Comparison of ENCODE assay signal across 1 cellular context in the genomic region with DNA sequence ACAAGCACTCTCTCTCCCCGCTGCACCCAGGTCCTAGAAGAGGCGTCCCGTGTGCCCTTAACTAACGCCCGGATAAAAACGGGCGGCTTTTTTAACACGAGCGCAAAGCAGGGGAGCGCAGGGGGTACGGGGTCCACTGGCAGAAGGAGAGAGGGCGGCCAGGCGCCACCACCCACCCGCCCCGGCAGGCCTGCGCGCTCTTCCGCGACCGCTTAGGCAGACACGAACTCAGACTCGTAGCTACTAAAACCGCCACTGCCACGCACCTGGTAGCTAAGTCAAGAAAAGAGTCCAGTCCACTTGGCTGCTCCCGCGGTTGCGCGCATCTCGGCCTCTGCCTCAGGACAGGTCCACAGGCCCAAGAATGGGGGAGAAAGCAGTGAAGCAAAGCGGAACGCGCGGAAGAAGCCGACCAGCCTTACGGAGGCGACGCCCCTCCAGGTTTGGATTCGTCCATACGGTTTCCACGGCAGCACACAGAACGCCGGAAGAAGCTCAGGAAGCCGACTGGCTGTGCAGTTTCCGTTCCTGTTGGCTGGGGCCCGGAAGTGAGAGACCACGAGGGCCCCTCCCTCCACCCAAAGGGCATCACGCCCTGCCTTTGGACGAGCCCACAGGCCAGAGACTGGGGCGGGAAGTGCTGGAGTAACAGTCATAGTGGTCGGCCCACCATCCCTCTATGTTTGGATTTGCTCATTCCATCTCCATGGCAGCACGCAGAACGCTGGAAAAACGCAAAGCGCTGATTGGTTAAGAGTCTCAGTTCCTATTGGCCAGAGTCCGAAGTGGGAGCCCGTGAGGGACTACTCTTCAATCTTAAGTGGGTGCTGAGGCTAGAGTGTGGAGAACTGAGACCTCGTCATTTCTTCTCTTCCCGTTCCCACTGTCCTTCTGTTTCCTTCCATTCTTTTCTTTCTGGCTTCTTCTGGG.
A peak's percentile ranks its signal among the peaks of the same experiment; 100 is the strongest.
TF ChIP-seq lines count a peak whose summit lies in the region.

A gene (minus strand): TSS at position 354 of the 930 bp plus-strand sequence. CDS start 7,344 bp downstream, outside the sequence.

TF ChIP-seq in HepG2, 621 proteins besides CTCF, POLR2A, EP300 and RAD21 (continued from another document and continues in another):
- TF ChIP-seq HNRNPLL (IDR thresholded peaks at IDR 0.05; ENCODE audit: low read depth, low read length, poor library complexity, severe bottlenecking) (peak; percentile 78), ZBTB20 (CRISPR knock-in tag; IDR thresholded peaks at IDR 0.05; ENCODE audit: borderline replicate concordance, low read depth) (no peak), GTF2F1 (IDR thresholded peaks at IDR 0.05; ENCODE audit: low read length) (no peak), RBM39 (IDR thresholded peaks at IDR 0.05; ENCODE audit: low read depth, low read length, poor library complexity, severe bottlenecking) (no peak), RFX1 (IDR thresholded peaks at IDR 0.05) (peak; percentile 98), ZNF557 (CRISPR knock-in tag; IDR thresholded peaks at IDR 0.05) (no peak), ZNF547 (CRISPR knock-in tag; IDR thresholded peaks at IDR 0.05) (peak; percentile 41; the same call in 1 of the 2 replicates), PAWR (CRISPR knock-in tag; IDR thresholded peaks at IDR 0.05; ENCODE audit: borderline replicate concordance) (no peak), ZNF30 (CRISPR knock-in tag; IDR thresholded peaks at IDR 0.05) (no peak), SMAD3 (CRISPR knock-in tag; IDR thresholded peaks at IDR 0.05) (peak; percentile 62; the same call in 1 of the 2 replicates), KMT2B (CRISPR knock-in tag; IDR thresholded peaks at IDR 0.05) (peak; percentile 86; the same call in 1 of the 2 replicates), YEATS4 (CRISPR knock-in tag; IDR thresholded peaks at IDR 0.05; ENCODE audit: borderline replicate concordance) (no peak), ESRRA (CRISPR knock-in tag; IDR thresholded peaks at IDR 0.05; ENCODE audit: low read depth) (no peak), RBAK (CRISPR knock-in tag; IDR thresholded peaks at IDR 0.05) (no peak), HDAC1 (CRISPR knock-in tag; IDR thresholded peaks at IDR 0.05) (peak; percentile 99), NFE2L2 (IDR thresholded peaks at IDR 0.05; ENCODE audit: low read length) (no peak), ZNF788 (CRISPR knock-in tag; IDR thresholded peaks at IDR 0.05; ENCODE audit: borderline replicate concordance) (peak; percentile 45; the same call in 1 of the 2 replicates), SKI (IDR thresholded peaks at IDR 0.05; ENCODE audit: partially characterized antibody) (no peak), HOXA9 (CRISPR knock-in tag; IDR thresholded peaks at IDR 0.05; ENCODE audit: borderline replicate concordance) (no peak), MYC (CRISPR knock-in tag; IDR thresholded peaks at IDR 0.05; ENCODE audit: borderline replicate concordance) (peak; percentile 85; the same call in 1 of the 2 replicates), SP1 (IDR thresholded peaks at IDR 0.05) (no peak), SP1 (CRISPR knock-in tag; IDR thresholded peaks at IDR 0.05) (peak; percentile 50; the same call in 1 of the 2 replicates), PHF20 (CRISPR knock-in tag; IDR thresholded peaks at IDR 0.05) (peak; percentile 90), SAFB2 (CRISPR knock-in tag; IDR thresholded peaks at IDR 0.05; ENCODE audit: borderline replicate concordance, low read depth) (no peak; the same call in 1 of the 2 replicates)
- TF ChIP-seq, protein P1, sequence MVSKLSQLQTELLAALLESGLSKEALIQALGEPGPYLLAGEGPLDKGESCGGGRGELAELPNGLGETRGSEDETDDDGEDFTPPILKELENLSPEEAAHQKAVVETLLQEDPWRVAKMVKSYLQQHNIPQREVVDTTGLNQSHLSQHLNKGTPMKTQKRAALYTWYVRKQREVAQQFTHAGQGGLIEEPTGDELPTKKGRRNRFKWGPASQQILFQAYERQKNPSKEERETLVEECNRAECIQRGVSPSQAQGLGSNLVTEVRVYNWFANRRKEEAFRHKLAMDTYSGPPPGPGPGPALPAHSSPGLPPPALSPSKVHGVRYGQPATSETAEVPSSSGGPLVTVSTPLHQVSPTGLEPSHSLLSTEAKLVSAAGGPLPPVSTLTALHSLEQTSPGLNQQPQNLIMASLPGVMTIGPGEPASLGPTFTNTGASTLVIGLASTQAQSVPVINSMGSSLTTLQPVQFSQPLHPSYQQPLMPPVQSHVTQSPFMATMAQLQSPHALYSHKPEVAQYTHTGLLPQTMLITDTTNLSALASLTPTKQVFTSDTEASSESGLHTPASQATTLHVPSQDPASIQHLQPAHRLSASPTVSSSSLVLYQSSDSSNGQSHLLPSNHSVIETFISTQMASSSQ (IDR thresholded peaks at IDR 0.05; ENCODE audit: low read depth), result 0 out of 2 replicates have a peak, but pooled peaks have one; percentile 13
- TF ChIP-seq, protein P1 (CRISPR knock-in tag; IDR thresholded peaks at IDR 0.05; ENCODE audit: borderline replicate concordance), result peak; percentile 70; the same call in 1 of the 2 replicates
- TF ChIP-seq, protein P2, sequence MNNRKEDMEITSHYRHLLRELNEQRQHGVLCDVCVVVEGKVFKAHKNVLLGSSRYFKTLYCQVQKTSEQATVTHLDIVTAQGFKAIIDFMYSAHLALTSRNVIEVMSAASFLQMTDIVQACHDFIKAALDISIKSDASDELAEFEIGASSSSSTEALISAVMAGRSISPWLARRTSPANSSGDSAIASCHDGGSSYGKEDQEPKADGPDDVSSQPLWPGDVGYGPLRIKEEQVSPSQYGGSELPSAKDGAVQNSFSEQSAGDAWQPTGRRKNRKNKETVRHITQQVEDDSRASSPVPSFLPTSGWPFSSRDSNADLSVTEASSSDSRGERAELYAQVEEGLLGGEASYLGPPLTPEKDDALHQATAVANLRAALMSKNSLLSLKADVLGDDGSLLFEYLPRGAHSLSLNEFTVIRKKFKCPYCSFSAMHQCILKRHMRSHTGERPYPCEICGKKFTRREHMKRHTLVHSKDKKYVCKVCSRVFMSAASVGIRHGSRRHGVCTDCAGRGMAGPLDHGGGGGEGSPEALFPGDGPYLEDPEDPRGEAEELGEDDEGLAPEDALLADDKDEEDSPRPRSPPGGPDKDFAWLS (CRISPR knock-in tag; IDR thresholded peaks at IDR 0.05; ENCODE audit: borderline replicate concordance), result no peak
- TF ChIP-seq, protein P3, sequence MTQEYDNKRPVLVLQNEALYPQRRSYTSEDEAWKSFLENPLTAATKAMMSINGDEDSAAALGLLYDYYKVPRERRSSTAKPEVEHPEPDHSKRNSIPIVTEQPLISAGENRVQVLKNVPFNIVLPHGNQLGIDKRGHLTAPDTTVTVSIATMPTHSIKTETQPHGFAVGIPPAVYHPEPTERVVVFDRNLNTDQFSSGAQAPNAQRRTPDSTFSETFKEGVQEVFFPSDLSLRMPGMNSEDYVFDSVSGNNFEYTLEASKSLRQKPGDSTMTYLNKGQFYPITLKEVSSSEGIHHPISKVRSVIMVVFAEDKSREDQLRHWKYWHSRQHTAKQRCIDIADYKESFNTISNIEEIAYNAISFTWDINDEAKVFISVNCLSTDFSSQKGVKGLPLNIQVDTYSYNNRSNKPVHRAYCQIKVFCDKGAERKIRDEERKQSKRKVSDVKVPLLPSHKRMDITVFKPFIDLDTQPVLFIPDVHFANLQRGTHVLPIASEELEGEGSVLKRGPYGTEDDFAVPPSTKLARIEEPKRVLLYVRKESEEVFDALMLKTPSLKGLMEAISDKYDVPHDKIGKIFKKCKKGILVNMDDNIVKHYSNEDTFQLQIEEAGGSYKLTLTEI (CRISPR knock-in tag; conservative IDR thresholded peaks at IDR 0.05), result no peak
- TF ChIP-seq, protein P4, sequence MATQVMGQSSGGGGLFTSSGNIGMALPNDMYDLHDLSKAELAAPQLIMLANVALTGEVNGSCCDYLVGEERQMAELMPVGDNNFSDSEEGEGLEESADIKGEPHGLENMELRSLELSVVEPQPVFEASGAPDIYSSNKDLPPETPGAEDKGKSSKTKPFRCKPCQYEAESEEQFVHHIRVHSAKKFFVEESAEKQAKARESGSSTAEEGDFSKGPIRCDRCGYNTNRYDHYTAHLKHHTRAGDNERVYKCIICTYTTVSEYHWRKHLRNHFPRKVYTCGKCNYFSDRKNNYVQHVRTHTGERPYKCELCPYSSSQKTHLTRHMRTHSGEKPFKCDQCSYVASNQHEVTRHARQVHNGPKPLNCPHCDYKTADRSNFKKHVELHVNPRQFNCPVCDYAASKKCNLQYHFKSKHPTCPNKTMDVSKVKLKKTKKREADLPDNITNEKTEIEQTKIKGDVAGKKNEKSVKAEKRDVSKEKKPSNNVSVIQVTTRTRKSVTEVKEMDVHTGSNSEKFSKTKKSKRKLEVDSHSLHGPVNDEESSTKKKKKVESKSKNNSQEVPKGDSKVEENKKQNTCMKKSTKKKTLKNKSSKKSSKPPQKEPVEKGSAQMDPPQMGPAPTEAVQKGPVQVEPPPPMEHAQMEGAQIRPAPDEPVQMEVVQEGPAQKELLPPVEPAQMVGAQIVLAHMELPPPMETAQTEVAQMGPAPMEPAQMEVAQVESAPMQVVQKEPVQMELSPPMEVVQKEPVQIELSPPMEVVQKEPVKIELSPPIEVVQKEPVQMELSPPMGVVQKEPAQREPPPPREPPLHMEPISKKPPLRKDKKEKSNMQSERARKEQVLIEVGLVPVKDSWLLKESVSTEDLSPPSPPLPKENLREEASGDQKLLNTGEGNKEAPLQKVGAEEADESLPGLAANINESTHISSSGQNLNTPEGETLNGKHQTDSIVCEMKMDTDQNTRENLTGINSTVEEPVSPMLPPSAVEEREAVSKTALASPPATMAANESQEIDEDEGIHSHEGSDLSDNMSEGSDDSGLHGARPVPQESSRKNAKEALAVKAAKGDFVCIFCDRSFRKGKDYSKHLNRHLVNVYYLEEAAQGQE (IDR thresholded peaks at IDR 0.05; ENCODE audit: borderline replicate concordance in 1 of 2, low read depth in 1 of 2, low read length in 2 of 2), result no peak
- TF ChIP-seq, protein P5, sequence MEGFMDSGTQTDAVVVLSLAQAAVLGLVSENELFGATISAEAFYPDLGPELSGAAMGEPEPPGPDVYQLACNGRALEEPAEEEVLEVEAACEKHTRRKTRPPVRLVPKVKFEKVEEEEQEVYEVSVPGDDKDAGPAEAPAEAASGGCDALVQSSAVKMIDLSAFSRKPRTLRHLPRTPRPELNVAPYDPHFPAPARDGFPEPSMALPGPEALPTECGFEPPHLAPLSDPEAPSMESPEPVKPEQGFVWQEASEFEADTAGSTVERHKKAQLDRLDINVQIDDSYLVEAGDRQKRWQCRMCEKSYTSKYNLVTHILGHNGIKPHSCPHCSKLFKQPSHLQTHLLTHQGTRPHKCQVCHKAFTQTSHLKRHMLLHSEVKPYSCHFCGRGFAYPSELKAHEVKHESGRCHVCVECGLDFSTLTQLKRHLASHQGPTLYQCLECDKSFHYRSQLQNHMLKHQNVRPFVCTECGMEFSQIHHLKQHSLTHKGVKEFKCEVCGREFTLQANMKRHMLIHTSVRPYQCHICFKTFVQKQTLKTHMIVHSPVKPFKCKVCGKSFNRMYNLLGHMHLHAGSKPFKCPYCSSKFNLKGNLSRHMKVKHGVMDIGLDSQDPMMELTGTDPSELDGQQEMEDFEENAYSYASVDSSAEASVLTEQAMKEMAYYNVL (CRISPR knock-in tag; IDR thresholded peaks at IDR 0.05; ENCODE audit: borderline replicate concordance), result peak; percentile 38; the same call in 1 of the 2 replicates
- TF ChIP-seq, protein P6, sequence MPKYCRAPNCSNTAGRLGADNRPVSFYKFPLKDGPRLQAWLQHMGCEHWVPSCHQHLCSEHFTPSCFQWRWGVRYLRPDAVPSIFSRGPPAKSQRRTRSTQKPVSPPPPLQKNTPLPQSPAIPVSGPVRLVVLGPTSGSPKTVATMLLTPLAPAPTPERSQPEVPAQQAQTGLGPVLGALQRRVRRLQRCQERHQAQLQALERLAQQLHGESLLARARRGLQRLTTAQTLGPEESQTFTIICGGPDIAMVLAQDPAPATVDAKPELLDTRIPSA (CRISPR knock-in tag; IDR thresholded peaks at IDR 0.05; ENCODE audit: borderline replicate concordance), result no peak
- TF ChIP-seq, protein P7, sequence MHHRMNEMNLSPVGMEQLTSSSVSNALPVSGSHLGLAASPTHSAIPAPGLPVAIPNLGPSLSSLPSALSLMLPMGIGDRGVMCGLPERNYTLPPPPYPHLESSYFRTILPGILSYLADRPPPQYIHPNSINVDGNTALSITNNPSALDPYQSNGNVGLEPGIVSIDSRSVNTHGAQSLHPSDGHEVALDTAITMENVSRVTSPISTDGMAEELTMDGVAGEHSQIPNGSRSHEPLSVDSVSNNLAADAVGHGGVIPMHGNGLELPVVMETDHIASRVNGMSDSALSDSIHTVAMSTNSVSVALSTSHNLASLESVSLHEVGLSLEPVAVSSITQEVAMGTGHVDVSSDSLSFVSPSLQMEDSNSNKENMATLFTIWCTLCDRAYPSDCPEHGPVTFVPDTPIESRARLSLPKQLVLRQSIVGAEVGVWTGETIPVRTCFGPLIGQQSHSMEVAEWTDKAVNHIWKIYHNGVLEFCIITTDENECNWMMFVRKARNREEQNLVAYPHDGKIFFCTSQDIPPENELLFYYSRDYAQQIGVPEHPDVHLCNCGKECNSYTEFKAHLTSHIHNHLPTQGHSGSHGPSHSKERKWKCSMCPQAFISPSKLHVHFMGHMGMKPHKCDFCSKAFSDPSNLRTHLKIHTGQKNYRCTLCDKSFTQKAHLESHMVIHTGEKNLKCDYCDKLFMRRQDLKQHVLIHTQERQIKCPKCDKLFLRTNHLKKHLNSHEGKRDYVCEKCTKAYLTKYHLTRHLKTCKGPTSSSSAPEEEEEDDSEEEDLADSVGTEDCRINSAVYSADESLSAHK (CRISPR knock-in tag; IDR thresholded peaks at IDR 0.05; ENCODE audit: borderline replicate concordance), result no peak
- TF ChIP-seq, protein P8, sequence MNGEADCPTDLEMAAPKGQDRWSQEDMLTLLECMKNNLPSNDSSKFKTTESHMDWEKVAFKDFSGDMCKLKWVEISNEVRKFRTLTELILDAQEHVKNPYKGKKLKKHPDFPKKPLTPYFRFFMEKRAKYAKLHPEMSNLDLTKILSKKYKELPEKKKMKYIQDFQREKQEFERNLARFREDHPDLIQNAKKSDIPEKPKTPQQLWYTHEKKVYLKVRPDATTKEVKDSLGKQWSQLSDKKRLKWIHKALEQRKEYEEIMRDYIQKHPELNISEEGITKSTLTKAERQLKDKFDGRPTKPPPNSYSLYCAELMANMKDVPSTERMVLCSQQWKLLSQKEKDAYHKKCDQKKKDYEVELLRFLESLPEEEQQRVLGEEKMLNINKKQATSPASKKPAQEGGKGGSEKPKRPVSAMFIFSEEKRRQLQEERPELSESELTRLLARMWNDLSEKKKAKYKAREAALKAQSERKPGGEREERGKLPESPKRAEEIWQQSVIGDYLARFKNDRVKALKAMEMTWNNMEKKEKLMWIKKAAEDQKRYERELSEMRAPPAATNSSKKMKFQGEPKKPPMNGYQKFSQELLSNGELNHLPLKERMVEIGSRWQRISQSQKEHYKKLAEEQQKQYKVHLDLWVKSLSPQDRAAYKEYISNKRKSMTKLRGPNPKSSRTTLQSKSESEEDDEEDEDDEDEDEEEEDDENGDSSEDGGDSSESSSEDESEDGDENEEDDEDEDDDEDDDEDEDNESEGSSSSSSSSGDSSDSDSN (CRISPR knock-in tag; IDR thresholded peaks at IDR 0.05), result no peak
